In genomic region chrX:71885099-71885498, GRCh38 we compare ENCODE assay signal across 25 cellular contexts.
"Had no signal": no experiment of that assay in that cellular context is flagged by ENCODE, and none has a peak within 500 bp of the region (broad histone marks: within the 10 kb centered on the region; RNA-seq: fewer than 3 reads in every experiment).

No MANE protein-coding gene starts in this region.

- H3K27ac ChIP-seq: neutrophil, parathyroid adenoma, psoas muscle, right lobe of liver, sigmoid colon, stomach, thoracic aorta, thyroid gland, tibial nerve, upper lobe of left lung had no signal

- H3K4me1 ChIP-seq: parathyroid adenoma, psoas muscle, right lobe of liver, sigmoid colon, stomach, thyroid gland, tibial nerve, upper lobe of left lung had no signal

- H3K9ac ChIP-seq: parathyroid adenoma had no signal

- DNase-seq: naive thymus-derived CD8-positive, alpha-beta T cell; nephron progenitor cell; nucleus accumbens; posterior cingulate gyrus; psoas muscle; right cardiac atrium; right lobe of liver; sigmoid colon; small intestine; stimulated activated CD4-positive, alpha-beta T cell treated with anti-CD3 and anti-CD28 coated beads, Interleukin-15, amount 100 ng/mL, for 24 hours; stimulated activated CD4-positive, alpha-beta T cell treated with anti-CD3 and anti-CD28 coated beads, Interleukin-2, amount 100 ng/mL, for 24 hours; stimulated activated CD4-positive, alpha-beta T cell treated with anti-CD3 and anti-CD28 coated beads, Interleukin-2, amount 100 ng/mL, for 48 hours; stimulated activated CD4-positive, alpha-beta T cell treated with anti-CD3 and anti-CD28 coated beads, Interleukin-4, amount 100 ng/mL, for 24 hours; stimulated activated naive B cell treated with anti-CD40 and anti-IgM and Interleukin-4, amounts not matched to agents 10 μg/mL and 1 μg/mL and 100 μg/mL, for 72 hours; stimulated activated naive CD4-positive, alpha-beta T cell treated with Interleukin-2 at 50 U/mL for 16 hours; stomach; thyroid gland; trophoblast cell; upper lobe of left lung had no signal

- ATAC-seq: naive thymus-derived CD8-positive, alpha-beta T cell; natural killer cell treated with Interleukin-12 subunit alpha and Interleukin-12 subunit beta and Interleukin-15 and Interleukin-18, amount 100 ng/mL, for 72 hours; psoas muscle; right cardiac atrium; right lobe of liver; stimulated activated effector memory CD8-positive, alpha-beta T cell treated with anti-CD3 and anti-CD28 coated beads, Interleukin-12 subunit alpha, Interleukin-12 subunit beta, amount 100 ng/mL, for 72 hours; stimulated activated naive B cell treated with anti-CD40 and anti-IgM and Interleukin-4, amounts not matched to agents 10 μg/mL and 1 μg/mL and 100 μg/mL, for 72 hours had no signal

- FAIRE-seq: small intestine had no signal

- H3K27me3 ChIP-seq: neutrophil, sigmoid colon, stomach, thyroid gland, upper lobe of left lung had no signal

- H3K4me3 ChIP-seq: psoas muscle, right lobe of liver, sigmoid colon, stomach, thoracic aorta, thyroid gland, tibial nerve, upper lobe of left lung had no signal

- H3K9me3 ChIP-seq: neutrophil, psoas muscle, right lobe of liver, sigmoid colon, stomach, thoracic aorta, thyroid gland, tibial nerve, upper lobe of left lung had no signal

- H3K36me3 ChIP-seq: neutrophil, right lobe of liver, sigmoid colon, stomach, thoracic aorta, thyroid gland, tibial nerve, upper lobe of left lung had no signal
